Comparison of ENCODE assay signal across 17 cellular contexts in genomic region chr2:105951390-105951694, GRCh38.
"Had no signal": no experiment of that assay in that cellular context is flagged by ENCODE, and none has a peak within 500 bp of the region (broad histone marks: within the 10 kb centered on the region; RNA-seq: fewer than 3 reads in every experiment).

No MANE protein-coding gene starts in this region.

- H3K4me3 ChIP-seq: skin epidermis, transverse colon had no signal

- H3K9me3 ChIP-seq: transverse colon had no signal

- H3K36me3 ChIP-seq: brain microvascular endothelial cell, transverse colon had no signal

- H3K9me3 Mint-ChIP-seq: central memory CD8-positive, alpha-beta T cell; nephron; stimulated activated naive B cell treated with anti-CD40 and anti-IgM and Interleukin-4, amounts not matched to agents 10 μg/mL and 1 μg/mL and 100 μg/mL, for 72 hours; T-helper 2 cell treated with Interferon-gamma antibody and Interleukin-4, amounts not matched to agents 5 μg/mL and 100 μg/mL, for 36 hours had no signal

- DNase-seq: activated CD4-positive, alpha-beta T cell treated with anti-CD3 and anti-CD28 coated beads, Interleukin-2, amount 50 U/mL, for 48 hours; activated naive CD4-positive, alpha-beta T cell; effector memory CD4-positive, alpha-beta T cell; foreskin melanocyte; kidney glomerular epithelial cell; right cardiac atrium; stimulated activated CD4-positive, alpha-beta T cell treated with anti-CD3 and anti-CD28 coated beads, Interleukin-4, amount 100 ng/mL, for 1 hour; stimulated activated naive B cell treated with anti-CD40 and anti-IgM and Interleukin-4, amounts not matched to agents 10 μg/mL and 1 μg/mL and 100 μg/mL, for 72 hours; SW 1271; transverse colon had no signal

- H3K4me3 Mint-ChIP-seq: central memory CD8-positive, alpha-beta T cell; nephron; stimulated activated naive B cell treated with anti-CD40 and anti-IgM and Interleukin-4, amounts not matched to agents 10 μg/mL and 1 μg/mL and 100 μg/mL, for 72 hours; T-helper 2 cell treated with Interferon-gamma antibody and Interleukin-4, amounts not matched to agents 5 μg/mL and 100 μg/mL, for 36 hours had no signal

- H3K36me3 Mint-ChIP-seq: stimulated activated naive B cell treated with anti-CD40 and anti-IgM and Interleukin-4, amounts not matched to agents 10 μg/mL and 1 μg/mL and 100 μg/mL, for 72 hours had no signal

- H3K27ac ChIP-seq: brain microvascular endothelial cell, epithelial cell of prostate, skin epidermis, transverse colon had no signal

- ATAC-seq: right cardiac atrium; stimulated activated naive B cell treated with anti-CD40 and anti-IgM and Interleukin-4, amounts not matched to agents 10 μg/mL and 1 μg/mL and 100 μg/mL, for 72 hours had no signal

- H3K4me1 Mint-ChIP-seq: nephron had no signal

- H3K27me3 ChIP-seq: brain microvascular endothelial cell, transverse colon had no signal

- H3K27me3 Mint-ChIP-seq: central memory CD8-positive, alpha-beta T cell; stimulated activated naive B cell treated with anti-CD40 and anti-IgM and Interleukin-4, amounts not matched to agents 10 μg/mL and 1 μg/mL and 100 μg/mL, for 72 hours had no signal

- H3K27ac Mint-ChIP-seq: nephron; progenitor cell of endocrine pancreas; stimulated activated naive B cell treated with anti-CD40 and anti-IgM and Interleukin-4, amounts not matched to agents 10 μg/mL and 1 μg/mL and 100 μg/mL, for 72 hours; T-helper 2 cell treated with Interferon-gamma antibody and Interleukin-4, amounts not matched to agents 5 μg/mL and 100 μg/mL, for 36 hours had no signal
